Comparison of ENCODE assay signal across 21 cellular contexts in genomic region chr12:58781609-58782008, GRCh38.
"Had no signal": no experiment of that assay in that cellular context is flagged by ENCODE, and none has a peak within 500 bp of the region (broad histone marks: within the 10 kb centered on the region; RNA-seq: fewer than 3 reads in every experiment).

No MANE protein-coding gene starts in this region.

- H3K9me3 ChIP-seq: MG63 had no signal

- H3K4me3 ChIP-seq: MG63, SJCRH30 had no signal

- H3K27me3 ChIP-seq: MG63, SJCRH30 had no signal

- ATAC-seq: SK-N-SH treated with all-trans-retinoic acid at 6 μM for 48 hours had no signal

- H3K36me3 ChIP-seq: MG63, SJCRH30 had no signal

- DNase-seq: IMR-90, Karpas-422, KG1, MG63, NCI-H1092 treated with DMSO at 0.1 percent for 48 hours, NCI-H1436, NCI-H187, NCI-H2029, NCI-H2081 treated with DMSO at 0.1 percent for 48 hours, NCI-H2171, NCI-H226, NCI-H446, NCI-H510A, NCI-H524 treated with DMSO at 0.1 percent for 48 hours, NCI-H69, NCI-H774, RPMI8226, SHP77 treated with DMSO at 0.1 percent for 48 hours, SJCRH30 had no signal

- H3K27ac ChIP-seq: SJCRH30 had no signal

- FAIRE-seq: RCC 7860 had no signal
